15 cellular contexts compared by ENCODE assay signal in the genomic region with DNA sequence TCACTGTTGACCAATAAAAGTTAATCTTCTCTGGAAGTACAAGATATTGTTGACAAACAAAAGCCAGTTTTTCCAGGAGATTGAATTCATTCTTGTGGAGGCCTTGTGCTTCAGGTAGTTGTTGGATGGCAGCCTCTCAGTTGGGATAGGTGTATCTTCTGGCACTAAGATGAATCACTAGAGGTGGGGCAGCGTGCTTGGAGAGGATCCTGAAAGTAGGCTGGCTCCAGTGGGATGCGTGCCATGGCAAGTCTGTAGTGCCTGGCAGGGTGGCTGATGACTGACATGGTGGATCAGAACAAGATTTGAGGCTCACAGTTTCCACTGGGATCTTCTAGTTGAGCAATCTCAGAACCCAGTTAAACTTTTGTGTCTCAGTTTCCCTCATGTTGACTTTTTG. TPM values are rescaled to one million over a fixed set of nuclear protein-coding genes. Genes with fewer than 3 reads are reported as not detected.
A peak's percentile ranks its signal among the peaks of the same experiment; 100 is the strongest.
DNase-seq lines count a peak whose midpoint lies in the region; ATAC-seq and FAIRE-seq lines count a peak whose summit lies in the region.
"Had no signal": no experiment of that assay in that cellular context is flagged by ENCODE, and none has a peak within 500 bp of the region (broad histone marks: within the 10 kb centered on the region; RNA-seq: fewer than 3 reads in every experiment).

No MANE protein-coding gene starts in this region.

- peaks cover 19% of the 10 kb centered on the region for H3K4me1 Mint-ChIP-seq in activated naive CD4-positive, alpha-beta T cell treated with anti-CD3 and anti-CD28 coated beads, Interleukin-2, amount 10 ng/mL, durations not matched to agents 7 days and 5 days

- no peak for DNase-seq in activated naive CD4-positive, alpha-beta T cell treated with anti-CD3 and anti-CD28 coated beads, Interleukin-2, amount 10 ng/mL, durations not matched to agents 7 days and 5 days
- no peak for DNase-seq in activated naive CD4-positive, alpha-beta T cell (lab: John Stamatoyannopoulos, UW)
- DNase-seq in MG63: peak; percentile 47
- peak; percentile 21 for DNase-seq in small intestine
- DNase-seq in amniotic stem cell (lab: John Stamatoyannopoulos, UW): no peak
- no peak for DNase-seq in activated CD4-positive, CD25-positive, alpha-beta regulatory T cell (lab: John Stamatoyannopoulos, UW)
- DNase-seq: activated gamma-delta T cell treated with Interleukin-2 at 50 U/mL for 16 hours, IMR-90, islet precursor cell, natural killer cell, NCI-H1694, NCI-H82 had no signal

- ATAC-seq in esophagus mucosa (peak; percentile 84), GM18870 (IDR thresholded peaks at IDR 0.05; ENCODE audit: unreplicated experiment) (no peak)
- ATAC-seq: natural killer cell had no signal

- H3K36me3 ChIP-seq in MG63: peaks cover 9% of the 10 kb centered on the region
- H3K36me3 ChIP-seq in small intestine (ENCODE audit: control insufficient read depth in 2 of 2, insufficient read depth in 2 of 2, low read length in 2 of 2): peaks cover 0 to 2% of the 10 kb centered on the region in 2 donors

- no peak for FAIRE-seq in small intestine (lab: Jason Lieb, UNC)

- H3K9me3 ChIP-seq in MG63 (no peaks in the 10 kb centered on the region), small intestine (ENCODE audit: control insufficient read depth, low read depth) (no peaks in the 10 kb centered on the region)
- H3K9me3 ChIP-seq: SJSA1 had no signal

- H3K27me3 ChIP-seq in MG63: no peaks in the 10 kb centered on the region
- no peaks in the 10 kb centered on the region for H3K27me3 ChIP-seq in small intestine (ENCODE audit: control insufficient read depth in 2 of 2, insufficient read depth in 2 of 2, low read length in 2 of 2)
- H3K27me3 ChIP-seq: SJSA1 had no signal

- WGBS in small intestine, 3 donors: 65 to 85% (median 71%) methylated on average over 2 of the region's 2 CpGs

- H3K27ac Mint-ChIP-seq in activated naive CD4-positive, alpha-beta T cell treated with anti-CD3 and anti-CD28 coated beads, Interleukin-2, amount 10 ng/mL, durations not matched to agents 7 days and 5 days: no peak overlapping the region

- peaks cover 2% of the 10 kb centered on the region in 2 donors for H3K4me1 ChIP-seq in small intestine (ENCODE audit: control insufficient read depth in 2 of 2, insufficient read depth in 1 of 2, low read depth in 1 of 2, low read length in 1 of 2)

- CTCF ChIA-PET in activated naive CD4-positive, alpha-beta T cell treated with anti-CD3 and anti-CD28 coated beads, Interleukin-2, amount 10 ng/mL, durations not matched to agents 7 days and 5 days (lab: Charles Lee): interaction anchor here (1.5 kb wide), 1 partner anchor 107 kb away, joined by 3 read pairs; no protein-coding TSS in a partner anchor

- H3K9me3 Mint-ChIP-seq in activated naive CD4-positive, alpha-beta T cell treated with anti-CD3 and anti-CD28 coated beads, Interleukin-2, amount 10 ng/mL, durations not matched to agents 7 days and 5 days: no peaks in the 10 kb centered on the region
- H3K9me3 Mint-ChIP-seq: natural killer cell had no signal

- peaks cover 9% of the 10 kb centered on the region for H3K27me3 Mint-ChIP-seq in activated naive CD4-positive, alpha-beta T cell treated with anti-CD3 and anti-CD28 coated beads, Interleukin-2, amount 10 ng/mL, durations not matched to agents 7 days and 5 days

- H3K4me3 Mint-ChIP-seq in activated naive CD4-positive, alpha-beta T cell treated with anti-CD3 and anti-CD28 coated beads, Interleukin-2, amount 10 ng/mL, durations not matched to agents 7 days and 5 days: peak overlapping the region; percentile 18

- H3K36me3 Mint-ChIP-seq in activated naive CD4-positive, alpha-beta T cell treated with anti-CD3 and anti-CD28 coated beads, Interleukin-2, amount 10 ng/mL, durations not matched to agents 7 days and 5 days: peaks cover 15% of the 10 kb centered on the region
- H3K36me3 Mint-ChIP-seq: natural killer cell had no signal

- H3K4me3 ChIP-seq in MG63 (no peak overlapping the region), small intestine (ENCODE audit: low read depth in 1 of 2, low read length in 2 of 2) (no peak overlapping the region)
- H3K4me3 ChIP-seq: SJSA1 had no signal

- no peak overlapping the region for H3K27ac ChIP-seq in small intestine (ENCODE audit: low read depth in 1 of 2, low read length in 1 of 2)
- H3K27ac ChIP-seq: SJSA1 had no signal

RNA-seq across cellular contexts. Expression of a gene that starts 2.4 kb away (rescaled TPM):
- total RNA-seq in MG63 (2014; rRNA removed; shearing (Covaris generic); ENCODE audit: low replicate concordance): 12.1 and 16.2 TPM in 2 replicates
- total RNA-seq in esophagus mucosa: 69.4 TPM
- 10 to 100 TPM; 15.9 to 21.5 (median 16.2) TPM for polyA plus RNA-seq in small intestine

Comparison
In these comparisons a context has a peak if more than half of its experiments do, and no peak if none do; other contexts are left out.
1. DNase-seq: peak in MG63 (single experiment) and small intestine (single experiment); none in activated naive CD4-positive, alpha-beta T cell treated with anti-CD3 and anti-CD28 coated beads, Interleukin-2, amount 10 ng/mL, durations not matched to agents 7 days and 5 days (single experiment), activated naive CD4-positive, alpha-beta T cell (0 of 4), amniotic stem cell (single experiment) and activated CD4-positive, CD25-positive, alpha-beta regulatory T cell (0 of 4).